ENCODE assay signal across 8 cellular contexts in genomic region chr1:8423134-8423701, GRCh38.
DNase-seq lines count a peak whose midpoint lies in the region; ATAC-seq and TF ChIP-seq lines count a peak whose summit lies in the region.

No MANE protein-coding gene starts in this region.

- no CpG with 5 or more reads among the region's 38 CpGs for WGBS in iPS DF 6.9 (ENCODE audit: insufficient coverage, insufficient read length)
- WGBS in spleen, 5 donors = 0 to 2% (median 1%) methylated on average over 17 to 38 of the region's 38 CpGs

- no peaks in the 10 kb centered on the region for H3K9me3 ChIP-seq in iPS DF 6.9 (ENCODE audit: control insufficient read depth, insufficient read depth, low read length)
- no peaks in the 10 kb centered on the region for H3K9me3 ChIP-seq in spleen

- TF ChIP-seq CTCF in GM13976 (IDR thresholded peaks at IDR 0.05; ENCODE audit: borderline replicate concordance, control extremely low read depth, extremely low read depth, insufficient read depth, missing control alignments) (no peak), spleen (IDR thresholded peaks at IDR 0.05 in 8 of 11, conservative IDR thresholded peaks at IDR 0.05 in 3 of 11) (no peak)

- intact Hi-C loops in spleen (cut with DNase I; ENCODE audit: low total_unique reads) = loop anchor here (10.0 kb wide), 2 partner anchors 48 to 102 kb away; no protein-coding TSS in a partner anchor

- H3K27ac ChIP-seq in iPS DF 6.9 (ENCODE audit: low read length) = no peak overlapping the region
- peak overlapping the region; percentile 83 to 99 (median 98) for H3K27ac ChIP-seq in spleen

- in situ Hi-C loops in GM13976 (cut with MboI; ENCODE audit: low sequenced_read_pairs, unreplicated experiment) = no loop called here

- H3K36me3 ChIP-seq in iPS DF 6.9 (ENCODE audit: control insufficient read depth, insufficient read depth, low read length) = no peaks in the 10 kb centered on the region
- H3K36me3 ChIP-seq in spleen = peaks cover 0 to 28% (median 6%) of the 10 kb centered on the region in 6 donors

- H3K4me1 ChIP-seq in iPS DF 6.9 (ENCODE audit: control insufficient read depth, insufficient read depth, low read length) (peaks cover 11% of the 10 kb centered on the region; the same call in 1 of the 2 replicates), spleen (peaks cover 67 to 91% (median 84%) of the 10 kb centered on the region in 6 donors)

- H3K4me3 ChIP-seq in iPS DF 6.9 (ENCODE audit: low read length) (peak overlapping the region; percentile 59), spleen (peak overlapping the region; percentile 60 to 89 (median 72))

- ATAC-seq in HG03045 (IDR thresholded peaks at IDR 0.05; ENCODE audit: unreplicated experiment) = no peak

- DNase-seq in GM13976 (ENCODE audit: low spot score) = peak; percentile 58
- peak; percentile 53 for DNase-seq in OCI-M1 (lab: John Stamatoyannopoulos, UW)
- DNase-seq in activated naive CD4-positive, alpha-beta T cell treated with anti-CD3 and anti-CD28 coated beads, Interleukin-2, amount 50 U/mL, for 16 hours = peak; percentile 46
- no peak for DNase-seq in iPS DF 6.9 (ENCODE audit: low read depth, low spot score)
- peak; percentile 88 for DNase-seq in spleen
- no peak for DNase-seq in cerebellar cortex (ENCODE audit: low spot score)
- DNase-seq in NCI-H510A treated with DMSO at 0.1 percent for 48 hours (lab: John Stamatoyannopoulos, UW) = no peak

- H3K27me3 ChIP-seq in iPS DF 6.9 (ENCODE audit: control insufficient read depth, insufficient read depth, low read length) (no peaks in the 10 kb centered on the region), spleen (replicated peaks in 1 of 7) (no peaks in the 10 kb centered on the region)

- no peak for TF ChIP-seq POLR2A in spleen (IDR thresholded peaks at IDR 0.05)

Comparison
In these comparisons a context has a peak if more than half of its experiments do, and no peak if none do; other contexts are left out.
1. DNase-seq: peak in GM13976 (single experiment), OCI-M1 (single experiment), activated naive CD4-positive, alpha-beta T cell treated with anti-CD3 and anti-CD28 coated beads, Interleukin-2, amount 50 U/mL, for 16 hours (single experiment) and spleen (single experiment); none in iPS DF 6.9 (single experiment), cerebellar cortex (single experiment) and NCI-H510A treated with DMSO at 0.1 percent for 48 hours (single experiment).